ENCODE assay signal across 9 cellular contexts in genomic region chr7:2688409-2689342, GRCh38. TPM values are rescaled to one million over a fixed set of nuclear protein-coding genes. Genes with fewer than 3 reads are reported as not detected.
DNase-seq lines count a peak whose midpoint lies in the region; ATAC-seq and TF ChIP-seq lines count a peak whose summit lies in the region.
"Had no signal": no experiment of that assay in that cellular context is flagged by ENCODE, and none has a peak within 500 bp of the region (broad histone marks: within the 10 kb centered on the region; RNA-seq: fewer than 3 reads in every experiment).

No MANE protein-coding gene starts in this region.

- no peak for TF ChIP-seq CTCF in Calu3 (IDR thresholded peaks at IDR 0.05; ENCODE audit: unreplicated experiment)
- no peak for TF ChIP-seq CTCF in choroid plexus epithelial cell (conservative IDR thresholded peaks at IDR 0.05; ENCODE audit: low read depth, low read length)
- no peak for TF ChIP-seq CTCF in neural progenitor cell (IDR thresholded peaks at IDR 0.05)

- H3K9ac ChIP-seq in neural progenitor cell = no peak overlapping the region

- H3K4me3 ChIP-seq in choroid plexus epithelial cell (ENCODE audit: low read depth, low read length) = no peak overlapping the region
- H3K4me3 ChIP-seq in neural progenitor cell = peak overlapping the region; percentile 58
- H3K4me3 ChIP-seq: K562 had no signal

- DNase-seq in Calu3 (no peak), choroid plexus epithelial cell (ENCODE audit: low read depth) (peak; percentile 43), neural progenitor cell (ENCODE audit: low spot score) (peak; percentile 51), NCI-H187 (lab: John Stamatoyannopoulos, UW) (no peak), NCI-H2107 treated with DMSO at 0.1 percent for 48 hours (lab: John Stamatoyannopoulos, UW; ENCODE audit: unreplicated experiment) (no peak)
- no peak for DNase-seq in NK-92 treated with Interleukin-12 subunit alpha and Interleukin-12 subunit beta, amount 100 ng/mL, for 24 hours (lab: John Stamatoyannopoulos, UW)

- H3K27ac ChIP-seq in neural progenitor cell = no peak overlapping the region

- CTCF ChIA-PET in Calu3 (lab: Charles Lee) = interaction anchor here (0.6 to 2.7 kb wide), 5 partner anchors 8 to 238 kb away, joined by 3 to 9 read pairs (median 4); no protein-coding TSS in a partner anchor

- H3K4me1 ChIP-seq in neural progenitor cell = peaks cover 7% of the 10 kb centered on the region

- BruUV-seq in Calu3 (replicated peaks; lab: Mats Ljungman, UMichigan) = no TSS peak

- no peaks in the 10 kb centered on the region for H3K9me3 Mint-ChIP-seq in Calu3 (ENCODE audit: low read depth, unreplicated experiment)
- H3K9me3 Mint-ChIP-seq in neural progenitor cell = peaks cover 2% of the 10 kb centered on the region

- H3K4me3 Mint-ChIP-seq in Calu3 (ENCODE audit: low read depth, unreplicated experiment) (peak overlapping the region; percentile 33), neural progenitor cell (peak overlapping the region; percentile 67)

- no peaks in the 10 kb centered on the region for H3K9me3 ChIP-seq in neural progenitor cell (ENCODE audit: low read depth)

- H3K36me3 ChIP-seq in neural progenitor cell = no peaks in the 10 kb centered on the region

- H3K36me3 Mint-ChIP-seq in Calu3 (ENCODE audit: insufficient read depth, unreplicated experiment) (no peaks in the 10 kb centered on the region), neural progenitor cell (no peaks in the 10 kb centered on the region)

- intact Hi-C loops in Calu3 (cut with micrococcal nuclease; ENCODE audit: unreplicated experiment) = loop anchor here (10.0 kb wide), 1 partner anchor 124 kb away; no protein-coding TSS in a partner anchor

- H3K27me3 ChIP-seq in neural progenitor cell = peaks cover 50% of the 10 kb centered on the region

- peak overlapping the region; percentile 61 for H2AFZ ChIP-seq in neural progenitor cell (replicated peaks)

- H3K79me2 ChIP-seq in neural progenitor cell (ENCODE audit: low read depth) = no peaks in the 10 kb centered on the region

- H3K4me1 Mint-ChIP-seq in Calu3 (ENCODE audit: low read depth, unreplicated experiment) = peaks cover 34% of the 10 kb centered on the region
- H3K4me1 Mint-ChIP-seq in neural progenitor cell = peaks cover 8% of the 10 kb centered on the region

- H3K27ac Mint-ChIP-seq in Calu3 (ENCODE audit: unreplicated experiment) (no peak overlapping the region), neural progenitor cell (no peak overlapping the region)

- peak overlapping the region; percentile 85 for H3K4me2 ChIP-seq in neural progenitor cell

- peaks cover 8% of the 10 kb centered on the region for H4K20me1 ChIP-seq in neural progenitor cell (ENCODE audit: low read depth)

- peak; percentile 78 for ATAC-seq in GM19351 (IDR thresholded peaks at IDR 0.05; ENCODE audit: unreplicated experiment)
- peak; percentile 88 for ATAC-seq in HG03354 (IDR thresholded peaks at IDR 0.05; ENCODE audit: poor library complexity, severe bottlenecking, unreplicated experiment)
- ATAC-seq: K562 had no signal

- H3K27me3 Mint-ChIP-seq in Calu3 (ENCODE audit: unreplicated experiment) (peaks cover 63% of the 10 kb centered on the region), neural progenitor cell (ENCODE audit: insufficient read depth, low read depth) (peaks cover 47% of the 10 kb centered on the region)

- H3F3A ChIP-seq in neural progenitor cell (ENCODE audit: low read depth) = peaks cover 9% of the 10 kb centered on the region

RNA-seq across cellular contexts. Expression of gene AMZ1, which starts 0.7 kb away (rescaled TPM):
- 0.12 and 0.44 TPM in 2 replicates for total RNA-seq in Calu3 (2022)
- 0.09 TPM in 1 of 2 replicates, not detected in the other for total RNA-seq in neural progenitor cell (ENCODE audit: low replicate concordance)
- total RNA-seq: K562 had no signal

RNA-seq across cellular contexts. Expression of gene TTYH3, which starts 56.9 kb away (rescaled TPM):
- total RNA-seq in Calu3 (2022) = 167 and 187 TPM in 2 replicates
- 13.2 and 60.0 TPM in 2 replicates for total RNA-seq in neural progenitor cell (ENCODE audit: low replicate concordance)

Comparison
In these comparisons a context has a peak if more than half of its experiments do, and no peak if none do; other contexts are left out.
1. DNase-seq: peak in choroid plexus epithelial cell (single experiment) and neural progenitor cell (single experiment); none in Calu3 (single experiment), NCI-H187 (0 of 2), NK-92 treated with Interleukin-12 subunit alpha and Interleukin-12 subunit beta, amount 100 ng/mL, for 24 hours (single experiment) and NCI-H2107 treated with DMSO at 0.1 percent for 48 hours (single experiment).